In genomic region chr1:228988655-228989054, GRCh38 we compare ENCODE assay signal across 20 cellular contexts.
A peak's percentile ranks its signal among the peaks of the same experiment; 100 is the strongest.
DNase-seq lines count a peak whose midpoint lies in the region; ATAC-seq and TF ChIP-seq lines count a peak whose summit lies in the region.
"Had no signal": no experiment of that assay in that cellular context is flagged by ENCODE, and none has a peak within 500 bp of the region (broad histone marks: within the 10 kb centered on the region; RNA-seq: fewer than 3 reads in every experiment).

No MANE protein-coding gene starts in this region.

- no peaks in the 10 kb centered on the region for H3K4me1 ChIP-seq in GM23248 (ENCODE audit: insufficient read depth)
- H3K4me1 ChIP-seq: Caco-2 had no signal

- no peaks in the 10 kb centered on the region for H3K79me2 ChIP-seq in GM23248 (ENCODE audit: insufficient read depth)
- H3K79me2 ChIP-seq: parathyroid adenoma had no signal

- no peak for ATAC-seq in HG02884 (IDR thresholded peaks at IDR 0.05; ENCODE audit: unreplicated experiment)
- no peak for ATAC-seq in naive thymus-derived CD8-positive, alpha-beta T cell
- ATAC-seq: activated CD8-positive, alpha-beta T cell treated with anti-CD3 and anti-CD28 coated beads for 36 hours; activated T-cell treated with anti-CD3 and anti-CD28 coated beads, Interleukin-2, amount 50 U/mL, for 4 hours had no signal

- DNase-seq in AG10803 (ENCODE audit: low read depth) (peak; percentile 57), GM23248 (peak; percentile 8), foreskin fibroblast (peak; percentile 9 to 28), renal cortical epithelial cell (ENCODE audit: low read depth) (peak; percentile 1), NCI-H2107 (lab: John Stamatoyannopoulos, UW) (no peak)
- no peak for DNase-seq in naive thymus-derived CD8-positive, alpha-beta T cell
- DNase-seq: activated CD8-positive, alpha-beta T cell treated with anti-CD3 and anti-CD28 coated beads for 36 hours; activated naive CD4-positive, alpha-beta T cell treated with anti-CD3 and anti-CD28 coated beads, Interleukin-2, amount 50 U/mL, for 16 hours; activated T-cell treated with anti-CD3 and anti-CD28 coated beads, Interleukin-2, amount 50 U/mL, for 4 hours; Caco-2; GOT3; heart right ventricle; naive B cell; NCI-H1417 treated with DMSO at 0.1 percent for 48 hours; NCI-H446; T-helper 9 cell had no signal

- no peaks in the 10 kb centered on the region for H3K9me2 ChIP-seq in GM23248 (ENCODE audit: insufficient read depth)

- no peak overlapping the region for H3K27ac ChIP-seq in GM23248
- H3K27ac ChIP-seq: parathyroid adenoma had no signal

- POLR2A ChIA-PET in naive thymus-derived CD8-positive, alpha-beta T cell (lab: Charles Lee) = no interaction called here

- no peak overlapping the region for H2AFZ ChIP-seq in GM23248
- H2AFZ ChIP-seq: parathyroid adenoma had no signal

- H3K36me3 ChIP-seq in GM23248 (ENCODE audit: low read depth) = no peaks in the 10 kb centered on the region
- H3K36me3 ChIP-seq: heart right ventricle had no signal

- H3K4me1 Mint-ChIP-seq in naive thymus-derived CD8-positive, alpha-beta T cell = peaks cover 4 to 34% (median 17%) of the 10 kb centered on the region in 4 donors

- WGBS in GM23248 (ENCODE audit: low coverage in 1 of 2, low lambda C conversion rate in 2 of 2, missing lambda C conversion rate in 2 of 2), 2 experiments = 65 to 68% methylated on average over 6 of the region's 6 CpGs

- H3F3A ChIP-seq in GM23248 (ENCODE audit: insufficient read depth) = no peaks in the 10 kb centered on the region

- no peaks in the 10 kb centered on the region for H3K27me3 ChIP-seq in GM23248 (replicated peaks; ENCODE audit: insufficient read depth)
- H3K27me3 ChIP-seq: heart right ventricle had no signal

- H3K27ac Mint-ChIP-seq in naive thymus-derived CD8-positive, alpha-beta T cell = peak overlapping the region in 1 of 10 donors; percentile 60
- H3K27ac Mint-ChIP-seq: activated CD8-positive, alpha-beta T cell treated with anti-CD3 and anti-CD28 coated beads for 36 hours; B cell had no signal

- H3K9me3 Mint-ChIP-seq in naive thymus-derived CD8-positive, alpha-beta T cell = no peaks in the 10 kb centered on the region
- H3K9me3 Mint-ChIP-seq: activated CD8-positive, alpha-beta T cell treated with anti-CD3 and anti-CD28 coated beads for 36 hours; activated T-cell treated with anti-CD3 and anti-CD28 coated beads, Interleukin-2, amount 50 U/mL, for 4 hours; naive B cell had no signal

- H3K27me3 Mint-ChIP-seq in naive thymus-derived CD8-positive, alpha-beta T cell = peaks cover 0 to 1% (median 0%) of the 10 kb centered on the region in 5 donors

- no peak overlapping the region for H3K4me3 Mint-ChIP-seq in naive thymus-derived CD8-positive, alpha-beta T cell
- H3K4me3 Mint-ChIP-seq: activated CD8-positive, alpha-beta T cell treated with anti-CD3 and anti-CD28 coated beads for 36 hours; activated T-cell treated with anti-CD3 and anti-CD28 coated beads, Interleukin-2, amount 50 U/mL, for 4 hours; B cell; naive B cell had no signal

- H3K4me3 ChIP-seq in AG10803 (ENCODE audit: low read length) = no peak overlapping the region
- no peak overlapping the region for H3K4me3 ChIP-seq in GM23248
- no peak overlapping the region for H3K4me3 ChIP-seq in foreskin fibroblast (ENCODE audit: low read depth in 1 of 2, low read length in 2 of 2)
- H3K4me3 ChIP-seq: heart right ventricle, smooth muscle cell had no signal

- TF ChIP-seq CTCF in AG10803 (conservative IDR thresholded peaks at IDR 0.05; ENCODE audit: low read length) (no peak), foreskin fibroblast (IDR thresholded peaks at IDR 0.05; ENCODE audit: low read depth, low read length) (no peak)

- no peak overlapping the region for H3K9ac ChIP-seq in GM23248
- H3K9ac ChIP-seq: parathyroid adenoma had no signal

- in situ Hi-C loops in GM23248 (cut with MboI) = no loop called here

- no peak overlapping the region for H3K4me2 ChIP-seq in GM23248 (ENCODE audit: unreplicated experiment)
- H3K4me2 ChIP-seq: smooth muscle cell had no signal

- no peaks in the 10 kb centered on the region for H3K36me3 Mint-ChIP-seq in naive thymus-derived CD8-positive, alpha-beta T cell

- no peaks in the 10 kb centered on the region for H4K20me1 ChIP-seq in GM23248 (ENCODE audit: insufficient read depth)

- H3K9me3 ChIP-seq in GM23248 (ENCODE audit: low read depth) = no peaks in the 10 kb centered on the region
- H3K9me3 ChIP-seq: Caco-2, heart right ventricle had no signal

Comparison
In these comparisons a context has a peak if more than half of its experiments do, and no peak if none do; other contexts are left out.
1. DNase-seq: peak in AG10803 (single experiment), GM23248 (single experiment), foreskin fibroblast (2 of 2) and renal cortical epithelial cell (single experiment); none in NCI-H2107 (single experiment) and naive thymus-derived CD8-positive, alpha-beta T cell (0 of 10).